In genomic region chr4:112706840-112707207, GRCh38 we compare ENCODE assay signal across 8 cellular contexts.
DNase-seq lines count a peak whose midpoint lies in the region; ATAC-seq and TF ChIP-seq lines count a peak whose summit lies in the region.

No MANE protein-coding gene starts in this region.

- H3K4me1 ChIP-seq in NT2/D1 (ENCODE audit: insufficient read depth, insufficient read length) (no peaks in the 10 kb centered on the region), heart left ventricle (peaks cover 0 to 17% (median 6%) of the 10 kb centered on the region in 12 donors), smooth muscle cell (ENCODE audit: low read depth) (peaks cover 13% of the 10 kb centered on the region)

- ATAC-seq in heart left ventricle (peak in 2 of 4 donors; percentile 24 to 26), GM18909 (IDR thresholded peaks at IDR 0.05; ENCODE audit: poor library complexity, unreplicated experiment) (no peak), GM18517 (IDR thresholded peaks at IDR 0.05; ENCODE audit: unreplicated experiment) (no peak)

- H3K4me3 ChIP-seq in NT2/D1 (ENCODE audit: insufficient read length, low read depth) = peak overlapping the region; percentile 40
- peak overlapping the region; percentile 21 to 92 (median 62) for H3K4me3 ChIP-seq in heart left ventricle
- peak overlapping the region; percentile 62 for H3K4me3 ChIP-seq in smooth muscle cell

- DNase-seq in NCI-H748 (lab: John Stamatoyannopoulos, UW; ENCODE audit: unreplicated experiment) = peak; percentile 49
- DNase-seq in NCI-H748 treated with DMSO at 0.1 percent for 48 hours (lab: John Stamatoyannopoulos, UW) = no peak
- DNase-seq in NT2/D1 (ENCODE audit: low read depth, low spot score) = no peak
- DNase-seq in heart left ventricle = no peak
- no peak for DNase-seq in smooth muscle cell (lab: John Stamatoyannopoulos, UW; ENCODE audit: unreplicated experiment)
- no peak for DNase-seq in T1000 (lab: John Stamatoyannopoulos, UW)

- TF ChIP-seq CTCF in heart left ventricle (IDR thresholded peaks at IDR 0.05) = no peak
- TF ChIP-seq CTCF in smooth muscle cell (IDR thresholded peaks at IDR 0.05; ENCODE audit: borderline replicate concordance, insufficient read depth, poor library complexity, severe bottlenecking) = no peak

- TF ChIP-seq POLR2A in heart left ventricle (IDR thresholded peaks at IDR 0.05) = no peak

- H3K27me3 ChIP-seq in NT2/D1 (ENCODE audit: insufficient read depth, insufficient read length) (no peaks in the 10 kb centered on the region), heart left ventricle (peaks cover 0 to 52% (median 6%) of the 10 kb centered on the region in 9 donors), smooth muscle cell (ENCODE audit: low read depth) (peaks cover 38% of the 10 kb centered on the region)

- peak overlapping the region; percentile 26 for H2AFZ ChIP-seq in smooth muscle cell (ENCODE audit: low read depth)

- H3K79me2 ChIP-seq in smooth muscle cell (ENCODE audit: low read depth) = no peaks in the 10 kb centered on the region

- H3K27ac ChIP-seq in heart left ventricle = peak overlapping the region in 11 of 12 donors; percentile 62 to 85 (median 75)
- H3K27ac ChIP-seq in smooth muscle cell (ENCODE audit: low read depth) = no peak overlapping the region

- no peaks in the 10 kb centered on the region for H3K9me3 ChIP-seq in NT2/D1 (ENCODE audit: insufficient read depth, low read length)
- no peaks in the 10 kb centered on the region for H3K9me3 ChIP-seq in heart left ventricle
- H3K9me3 ChIP-seq in smooth muscle cell (replicated peaks; ENCODE audit: low read depth) = no peaks in the 10 kb centered on the region

- H3K36me3 ChIP-seq in NT2/D1 (ENCODE audit: insufficient read depth, insufficient read length, low read length) (peaks cover 5% of the 10 kb centered on the region), heart left ventricle (no peaks in the 10 kb centered on the region), smooth muscle cell (ENCODE audit: low read depth) (no peaks in the 10 kb centered on the region)

- H3K9ac ChIP-seq in NT2/D1 (ENCODE audit: insufficient read length, low read depth) (peak overlapping the region; percentile 79), smooth muscle cell (ENCODE audit: low read depth) (no peak overlapping the region)

- H4K20me1 ChIP-seq in smooth muscle cell (ENCODE audit: low read depth) = no peaks in the 10 kb centered on the region

- H3F3A ChIP-seq in smooth muscle cell (ENCODE audit: low read depth) = no peaks in the 10 kb centered on the region

- 3 to 6% (median 5%) methylated on average over 4 of the region's 4 CpGs for WGBS in heart left ventricle, 4 donors
- 4% methylated on average over 4 of the region's 4 CpGs for WGBS in smooth muscle cell (ENCODE audit: low lambda C conversion rate)

- peak overlapping the region; percentile 98 for H3K4me2 ChIP-seq in smooth muscle cell

- intact Hi-C loops in heart left ventricle (cut with DNase I) = loop anchor here in 3 of 10 donors (5.0 kb wide), 1 partner anchor 35 kb away; no protein-coding TSS in a partner anchor
